Comparison of ENCODE assay signal across 8 cellular contexts in genomic region chr16:74998481-74999207, GRCh38. TPM values are rescaled to one million over a fixed set of nuclear protein-coding genes. Genes with fewer than 3 reads are reported as not detected.
DNase-seq lines count a peak whose midpoint lies in the region; ATAC-seq and TF ChIP-seq lines count a peak whose summit lies in the region.

Gene ZNRF1, plus strand, starts transcription at chr16:74999024. Its CDS starts 648 bp downstream, at chr16:74999672.

- peaks cover 34 to 42% (median 38%) of the 10 kb centered on the region in 4 donors for H3K4me1 ChIP-seq in esophagus muscularis mucosa

- TF ChIP-seq CTCF in esophagus muscularis mucosa (IDR thresholded peaks at IDR 0.05) = peak; percentile 80 to 85 (median 81)

- ATAC-seq in GM19438 (IDR thresholded peaks at IDR 0.05; ENCODE audit: low read depth, unreplicated experiment) = peak; percentile 70

- H3K4me3 ChIP-seq in esophagus muscularis mucosa = peak within 1 kb of the TSS; percentile 84 to 95 (median 92)

- no peak for TF ChIP-seq EP300 in esophagus muscularis mucosa (IDR thresholded peaks at IDR 0.05)

- H3K27me3 ChIP-seq in esophagus muscularis mucosa = no peaks in the 10 kb centered on the region

- H3K36me3 ChIP-seq in esophagus muscularis mucosa = no peaks in the 10 kb centered on the region

- intact Hi-C loops in esophagus muscularis mucosa (cut with DNase I) = loop anchor here (1.0 kb wide), 1 partner anchor 113 kb away; no protein-coding TSS in a partner anchor

- peak within 1 kb of the TSS; percentile 84 for H3K27ac Mint-ChIP-seq in activated T-cell treated with anti-CD3 and anti-CD28 coated beads, Interleukin-2, amount 50 U/mL, for 24 hours

- 2% methylated on average over 14 of the region's 71 CpGs for whole genome bisulfite sequencing in esophagus muscularis mucosa

- H3K9me3 ChIP-seq in esophagus muscularis mucosa = no peaks in the 10 kb centered on the region

- no peaks in the 10 kb centered on the region for H3K9me3 Mint-ChIP-seq in activated T-cell treated with anti-CD3 and anti-CD28 coated beads, Interleukin-2, amount 50 U/mL, for 24 hours

- TF ChIP-seq POLR2A in esophagus muscularis mucosa (IDR thresholded peaks at IDR 0.05; ENCODE audit: low read depth) = no peak

- peak within 1 kb of the TSS; percentile 81 to 90 (median 86) for H3K27ac ChIP-seq in esophagus muscularis mucosa (replicated peaks in 1 of 4)

- DNase-seq in COLO829 (ENCODE audit: low spot score) (peak; percentile 57), HK-2 (ENCODE audit: unreplicated experiment) (peak; percentile 88), OCI-M1 (lab: John Stamatoyannopoulos, UW) (peak; percentile 95), esophagus muscularis mucosa (ENCODE audit: extremely low spot score) (peak; percentile 92), myocyte (ENCODE audit: low read depth) (peak; percentile 85)
- peak; percentile 90 for DNase-seq in activated T-cell treated with anti-CD3 and anti-CD28 coated beads, Interleukin-2, amount 50 U/mL, for 24 hours
- peak; percentile 76 to 78 for DNase-seq in stimulated activated CD8-positive, alpha-beta memory T cell treated with anti-CD3 and anti-CD28 coated beads, Interleukin-7, amount 100 ng/mL, for 48 hours (ENCODE audit: extremely low read depth in 1 of 2, low read depth in 1 of 2)

- H3K27me3 Mint-ChIP-seq in activated T-cell treated with anti-CD3 and anti-CD28 coated beads, Interleukin-2, amount 50 U/mL, for 24 hours = peaks cover 6% of the 10 kb centered on the region

- H3K36me3 Mint-ChIP-seq in activated T-cell treated with anti-CD3 and anti-CD28 coated beads, Interleukin-2, amount 50 U/mL, for 24 hours (ENCODE audit: low read depth) = peaks cover 16% of the 10 kb centered on the region

- peaks cover 37% of the 10 kb centered on the region for H3K4me1 Mint-ChIP-seq in activated T-cell treated with anti-CD3 and anti-CD28 coated beads, Interleukin-2, amount 50 U/mL, for 24 hours (ENCODE audit: low read depth)

- peak within 1 kb of the TSS; percentile 83 for H3K4me3 Mint-ChIP-seq in activated T-cell treated with anti-CD3 and anti-CD28 coated beads, Interleukin-2, amount 50 U/mL, for 24 hours

RNA-seq across cellular contexts. Expression of gene ZNRF1, which starts in this region (rescaled TPM):
- 10 to 100 TPM; 18.2 to 28.3 (median 23.6) TPM for total RNA-seq in esophagus muscularis mucosa
- total RNA-seq in myocyte = 71.1 and 82.3 TPM in 2 replicates
- polyA plus RNA-seq in myocyte (2012) = 28.5 TPM

Comparison
In these comparisons a context has a peak if more than half of its experiments do, and no peak if none do; other contexts are left out.
1. Peak in every context shown above with its lines: DNase-seq, ATAC-seq, H3K4me3 ChIP-seq and H3K27ac ChIP-seq.